In genomic region chr1:12106861-12107260, GRCh38 we compare ENCODE assay signal across 8 cellular contexts. TPM values are rescaled to one million over a fixed set of nuclear protein-coding genes. Genes with fewer than 3 reads are reported as not detected.
DNase-seq lines count a peak whose midpoint lies in the region; ATAC-seq, FAIRE-seq and TF ChIP-seq lines count a peak whose summit lies in the region.
"Not testable (repeated sequence)": the region's sequence is repeated elsewhere in the genome, so short reads cannot be mapped to it uniquely, and the experiment has no call there.
"Had no signal": no experiment of that assay in that cellular context is flagged by ENCODE, and none has a peak within 500 bp of the region (broad histone marks: within the 10 kb centered on the region; RNA-seq: fewer than 3 reads in every experiment).

No MANE protein-coding gene starts in this region.

- not testable (repeated sequence) for BruUV-seq in Caco-2 (replicated peaks; lab: Mats Ljungman, UMichigan); PC-3 (replicated peaks; lab: Mats Ljungman, UMichigan); HepG2 (replicated peaks; lab: Mats Ljungman, UMichigan)

- not testable (repeated sequence) for H3K9ac ChIP-seq in GM23248; PC-3 (ENCODE audit: low read length); HepG2 (ENCODE audit: insufficient read depth, low read depth, low read length)

- TF ChIP-seq POLR2A in HepG2 (IDR thresholded peaks at IDR 0.05; ENCODE audit: insufficient read depth in 1 of 2, low read depth in 2 of 2, low read length in 2 of 2) = not testable (repeated sequence)

- not testable (repeated sequence) for H3K4me2 ChIP-seq in GM23248 (ENCODE audit: unreplicated experiment); PC-3 (ENCODE audit: low read length); HepG2 (ENCODE audit: low read depth, low read length)

- not testable (repeated sequence) for DNase-seq in Caco-2; LNCaP clone FGC (ENCODE audit: low read depth); HepG2 (ENCODE audit: low spot score)
- DNase-seq in GM23248 (peak; percentile 14), PC-3 (peak; percentile 30), WTC11 (ENCODE audit: low spot score) (peak; percentile 65), endothelial cell (ENCODE audit: low spot score) (peak; percentile 54)

- not testable (repeated sequence) for FAIRE-seq in HepG2 (lab: Jason Lieb, UNC)

- H3F3A ChIP-seq in GM23248 (ENCODE audit: insufficient read depth); PC-3 (ENCODE audit: low read length, unreplicated experiment): not testable (repeated sequence)

- ATAC-seq in PC-3 = not testable (repeated sequence)
- ATAC-seq in WTC11 (peak; percentile 66), HepG2 (peak; percentile 79)

- H3K4me3 ChIP-seq in Caco-2 (ENCODE audit: low read depth, low read length); GM23248; LNCaP clone FGC (ENCODE audit: low read depth, low read length); PC-3 (ENCODE audit: low read length); HepG2 (replicated peaks in 1 of 3; ENCODE audit: insufficient read depth in 1 of 3, low read depth in 2 of 3, low read length in 3 of 3): not testable (repeated sequence)

- H3K36me3 Mint-ChIP-seq in Caco-2 (ENCODE audit: insufficient read depth, unreplicated experiment); endothelial cell (ENCODE audit: low read depth, unreplicated experiment): not testable (repeated sequence)
- H3K36me3 Mint-ChIP-seq in WTC11 = peaks cover 29% of the 10 kb centered on the region

- TF ChIP-seq EP300 in HepG2 (IDR thresholded peaks at IDR 0.05; ENCODE audit: low read depth in 2 of 2, low read length in 2 of 2); HepG2 (CRISPR knock-in tag; IDR thresholded peaks at IDR 0.05; ENCODE audit: borderline replicate concordance): not testable (repeated sequence)

- not testable (repeated sequence) for H3K9me3 Mint-ChIP-seq in Caco-2 (ENCODE audit: unreplicated experiment); WTC11; endothelial cell (ENCODE audit: unreplicated experiment)

- H3K36me3 ChIP-seq in Caco-2 (ENCODE audit: control insufficient read depth, insufficient read depth, low read length); GM23248 (ENCODE audit: low read depth); PC-3 (ENCODE audit: low read depth, low read length); HepG2 (replicated peaks in 1 of 2; ENCODE audit: control insufficient read depth in 1 of 2, insufficient read depth in 2 of 2, low read length in 2 of 2): not testable (repeated sequence)

- H3K9me2 ChIP-seq in GM23248 (ENCODE audit: insufficient read depth); PC-3 (replicated peaks; ENCODE audit: low read length): not testable (repeated sequence)

- CTCF ChIA-PET in Caco-2 (lab: Charles Lee); HepG2 (lab: Yijun Ruan, JAX; ENCODE audit: low intra/inter-chr PET ratio, low total read pairs): not testable (repeated sequence)
- CTCF ChIA-PET in PC-3 (lab: Charles Lee) (interaction anchor here (0.6 kb wide), 1 partner anchor 12 kb away, joined by 4 read pairs; no protein-coding TSS in a partner anchor), WTC11 (lab: Charles Lee) (interaction anchor here (0.7 to 2.5 kb wide), 12 partner anchors 11 to 552 kb away, joined by 3 to 10 read pairs (median 4); no protein-coding TSS in a partner anchor)

- not testable (repeated sequence) for H3K27ac Mint-ChIP-seq in Caco-2 (ENCODE audit: unreplicated experiment); WTC11; endothelial cell (ENCODE audit: unreplicated experiment)

- H3K4me1 ChIP-seq in Caco-2; GM23248 (ENCODE audit: insufficient read depth); PC-3 (ENCODE audit: insufficient read depth, low read length); HepG2 (ENCODE audit: insufficient read depth, low read length): not testable (repeated sequence)

- not testable (repeated sequence) for H3K79me2 ChIP-seq in GM23248 (ENCODE audit: insufficient read depth); PC-3 (ENCODE audit: low read length); HepG2 (ENCODE audit: insufficient read depth, low read length)

- not testable (repeated sequence) for H3K4me3 Mint-ChIP-seq in Caco-2 (ENCODE audit: unreplicated experiment); WTC11; endothelial cell (ENCODE audit: unreplicated experiment)

- TF ChIP-seq CTCF in Caco-2 (IDR thresholded peaks at IDR 0.05; ENCODE audit: insufficient read depth in 1 of 2, low read depth in 1 of 2, low read length in 1 of 2, severe bottlenecking in 1 of 2, unreplicated experiment in 1 of 2) = peak; percentile 20 to 51
- peak; percentile 9; the same call in 1 of the 2 replicates for TF ChIP-seq CTCF in LNCaP clone FGC (IDR thresholded peaks at IDR 0.05; ENCODE audit: control insufficient read depth, extremely low read depth, insufficient read depth)
- TF ChIP-seq CTCF in PC-3 (conservative IDR thresholded peaks at IDR 0.05; ENCODE audit: low read depth, low read length) = peak; percentile 61
- TF ChIP-seq CTCF in WTC11 (IDR thresholded peaks at IDR 0.05); endothelial cell (IDR thresholded peaks at IDR 0.05; ENCODE audit: unreplicated experiment): not testable (repeated sequence)
- peak; percentile 71 for TF ChIP-seq CTCF in HepG2 (CRISPR knock-in tag; IDR thresholded peaks at IDR 0.05)

- 0 out of 2 replicates have a peak, but pooled peaks have one; percentile 27 for TF ChIP-seq RAD21 in HepG2 (CRISPR knock-in tag; IDR thresholded peaks at IDR 0.05)

- not testable (repeated sequence) for H3K27me3 ChIP-seq in Caco-2 (replicated peaks; ENCODE audit: control insufficient read depth, insufficient read depth, low read length); GM23248 (replicated peaks; ENCODE audit: insufficient read depth); PC-3 (ENCODE audit: low read length)
- peaks cover 3 to 49% of the 10 kb centered on the region in 2 experiments; a peak in 4 of 5 replicates for H3K27me3 ChIP-seq in HepG2 (ENCODE audit: control insufficient read depth in 1 of 2, insufficient read depth in 2 of 2, low read length in 2 of 2)

- not testable (repeated sequence) for H4K20me1 ChIP-seq in GM23248 (ENCODE audit: insufficient read depth); PC-3 (ENCODE audit: low read length); HepG2 (ENCODE audit: insufficient read depth, low read length)

- H3K27ac ChIP-seq in GM23248; PC-3 (ENCODE audit: low read length); HepG2 (ENCODE audit: extremely low read length, insufficient read depth, low read length): not testable (repeated sequence)

- peaks cover 19% of the 10 kb centered on the region for H3K27me3 Mint-ChIP-seq in Caco-2 (ENCODE audit: insufficient read depth, unreplicated experiment)
- not testable (repeated sequence) for H3K27me3 Mint-ChIP-seq in WTC11 (ENCODE audit: low read depth); endothelial cell (ENCODE audit: unreplicated experiment)

- not testable (repeated sequence) for H3K9me3 ChIP-seq in Caco-2; GM23248 (ENCODE audit: low read depth); PC-3 (ENCODE audit: low read length); HepG2 (ENCODE audit: low read length)

- 54 to 58% methylated on average over 9 of the region's 9 CpGs for WGBS in GM23248 (ENCODE audit: low coverage in 1 of 2, low lambda C conversion rate in 2 of 2, missing lambda C conversion rate in 2 of 2), 2 experiments
- 44% methylated on average over 3 of the region's 9 CpGs for WGBS in HepG2 (ENCODE audit: low lambda C conversion rate)

- POLR2A ChIA-PET in Caco-2 (lab: Charles Lee); PC-3 (lab: Charles Lee; ENCODE audit: unreplicated experiment); WTC11 (lab: Charles Lee); HepG2 (lab: Yijun Ruan, JAX): not testable (repeated sequence)

- not testable (repeated sequence) for H3K4me1 Mint-ChIP-seq in Caco-2 (ENCODE audit: low read depth, unreplicated experiment); WTC11; endothelial cell (ENCODE audit: unreplicated experiment)

- H2AFZ ChIP-seq in GM23248; PC-3 (ENCODE audit: low read length); HepG2 (ENCODE audit: low read length): not testable (repeated sequence)

- intact Hi-C loops in Caco-2 (cut with micrococcal nuclease; ENCODE audit: unreplicated experiment); PC-3 (cut with micrococcal nuclease); HepG2 (cut with micrococcal nuclease; ENCODE audit: unreplicated experiment): not testable (repeated sequence)

- in situ Hi-C loops in GM23248 (cut with MboI) = not testable (repeated sequence)
- in situ Hi-C loops in HepG2 (cut with HindIII; ENCODE audit: extremely low pct_ligation_motif_present, low pct_unique_long_range_greater_than_20kb) = loop anchor here (25.0 kb wide), 1 partner anchor 555 kb away; no protein-coding TSS in a partner anchor

RNA-seq across cellular contexts. Expression of gene TNFRSF8, which starts 43.8 kb away (rescaled TPM):
- total RNA-seq in Caco-2 (2022) (not detected in 2 replicates), PC-3 (2014; rRNA removed) (0.12 TPM in 1 of 2 replicates, not detected in the other), WTC11 (2021) (20.5 to 21.3 TPM (median 20.8 TPM) in 3 replicates), endothelial cell (ENCODE audit: unreplicated experiment) (1.9 TPM), HepG2 (2016; rRNA removed; fragmentation: Illumina TruSeq; extraction: Trizol) (not detected in 2 replicates)
- total RNA-seq in GM23248 (2014; rRNA removed; shearing (Covaris generic)) = not detected in 2 replicates
- polyA plus RNA-seq in GM23248 (2016; fragmentation: Nextera tagmentation; extraction: Ambion mirVana) (0.14 and 0.23 TPM in 2 replicates), HepG2 (2011; rRNA removed) (not detected in 2 replicates)
- total RNA-seq in HepG2 (2016; cell fraction: cytosol; rRNA removed; fragmentation: Illumina TruSeq; extraction: Trizol; ENCODE audit: low read depth) = not detected in 2 replicates
- not detected in 2 replicates for total RNA-seq in HepG2 (2016; cell fraction: insoluble cytoplasmic fraction; rRNA removed; fragmentation: Illumina TruSeq; extraction: Trizol)
- total RNA-seq in HepG2 (2016; cell fraction: membrane; rRNA removed; fragmentation: Illumina TruSeq; extraction: Trizol) = not detected in 2 replicates
- not detected in 2 replicates for total RNA-seq in HepG2 (2016; cell fraction: nucleus; rRNA removed; fragmentation: Illumina TruSeq; extraction: Trizol)
- polyA plus RNA-seq in HepG2 (2011; cell fraction: cytosol; rRNA removed) = not detected in 2 replicates
- not detected in 2 replicates for polyA plus RNA-seq in HepG2 (2011; cell fraction: nucleus; rRNA removed)
- polyA plus RNA-seq in HepG2 (2012) = not detected in 2 replicates
- polyA plus RNA-seq in HepG2 (2016; cell fraction: cytosol; fragmentation: Illumina TruSeq; extraction: Trizol; ENCODE audit: low read depth) = not detected in 2 replicates
- not detected in 2 replicates for polyA plus RNA-seq in HepG2 (2016; cell fraction: insoluble cytoplasmic fraction; fragmentation: Illumina TruSeq; extraction: Trizol; ENCODE audit: low read depth)
- polyA plus RNA-seq in HepG2 (2016; cell fraction: membrane; fragmentation: Illumina TruSeq; extraction: Trizol; ENCODE audit: low read depth) = not detected in 2 replicates
- not detected in 2 replicates for polyA plus RNA-seq in HepG2 (2016; cell fraction: nucleus; fragmentation: Illumina TruSeq; extraction: Trizol; ENCODE audit: insufficient read depth, low read depth)
- polyA minus RNA-seq in HepG2 (2011; rRNA and poly(A)+ RNA removed; ENCODE audit: low replicate concordance) = 0.30 TPM in 1 of 2 replicates, not detected in the other
- polyA minus RNA-seq in HepG2 (2011; cell fraction: cytosol; rRNA and poly(A)+ RNA removed) = not detected in 2 replicates
- not detected in 2 replicates for polyA minus RNA-seq in HepG2 (2011; cell fraction: nucleus; rRNA and poly(A)+ RNA removed)
- total RNA-seq: lung microvascular endothelial cell had no signal

RNA-seq across cellular contexts. Expression of gene TNFRSF1B, which starts 59.9 kb away (rescaled TPM):
- total RNA-seq in Caco-2 (2022) (2.6 and 3.5 TPM in 2 replicates), PC-3 (2014; rRNA removed) (0.29 and 1.3 TPM in 2 replicates), WTC11 (2021) (1.6 to 2.7 TPM (median 2.1 TPM) in 3 replicates), endothelial cell (ENCODE audit: unreplicated experiment) (142 TPM), HepG2 (2016; rRNA removed; fragmentation: Illumina TruSeq; extraction: Trizol) (0.04 TPM in 1 of 2 replicates, not detected in the other)
- total RNA-seq in GM23248 (2014; rRNA removed; shearing (Covaris generic)) = 0.25 and 2.9 TPM in 2 replicates
- polyA plus RNA-seq in GM23248 (2016; fragmentation: Nextera tagmentation; extraction: Ambion mirVana) (1.1 and 1.3 TPM in 2 replicates), HepG2 (2011; rRNA removed) (0.11 and 0.29 TPM in 2 replicates)
- total RNA-seq in HepG2 (2016; cell fraction: cytosol; rRNA removed; fragmentation: Illumina TruSeq; extraction: Trizol; ENCODE audit: low read depth) = not detected in 2 replicates
- total RNA-seq in HepG2 (2016; cell fraction: insoluble cytoplasmic fraction; rRNA removed; fragmentation: Illumina TruSeq; extraction: Trizol) = not detected in 2 replicates
- total RNA-seq in HepG2 (2016; cell fraction: membrane; rRNA removed; fragmentation: Illumina TruSeq; extraction: Trizol) = not detected in 2 replicates
- total RNA-seq in HepG2 (2016; cell fraction: nucleus; rRNA removed; fragmentation: Illumina TruSeq; extraction: Trizol) = not detected in 2 replicates
- polyA plus RNA-seq in HepG2 (2011; cell fraction: cytosol; rRNA removed) = 0.05 and 0.07 TPM in 2 replicates
- polyA plus RNA-seq in HepG2 (2011; cell fraction: nucleus; rRNA removed) = 0.05 TPM in 2 replicates
- polyA plus RNA-seq in HepG2 (2012) = not detected in 2 replicates
- polyA plus RNA-seq in HepG2 (2016; cell fraction: cytosol; fragmentation: Illumina TruSeq; extraction: Trizol; ENCODE audit: low read depth) = not detected in 2 replicates
- not detected in 2 replicates for polyA plus RNA-seq in HepG2 (2016; cell fraction: insoluble cytoplasmic fraction; fragmentation: Illumina TruSeq; extraction: Trizol; ENCODE audit: low read depth)
- not detected in 2 replicates for polyA plus RNA-seq in HepG2 (2016; cell fraction: membrane; fragmentation: Illumina TruSeq; extraction: Trizol; ENCODE audit: low read depth)
- not detected in 2 replicates for polyA plus RNA-seq in HepG2 (2016; cell fraction: nucleus; fragmentation: Illumina TruSeq; extraction: Trizol; ENCODE audit: insufficient read depth, low read depth)
- polyA minus RNA-seq in HepG2 (2011; rRNA and poly(A)+ RNA removed; ENCODE audit: low replicate concordance) = 0.14 and 1.1 TPM in 2 replicates
- polyA minus RNA-seq in HepG2 (2011; cell fraction: cytosol; rRNA and poly(A)+ RNA removed) = not detected in 2 replicates
- 0.90 TPM in 1 of 2 replicates, not detected in the other for polyA minus RNA-seq in HepG2 (2011; cell fraction: nucleus; rRNA and poly(A)+ RNA removed)

Comparison
In these comparisons a context has a peak if more than half of its experiments do, and no peak if none do; other contexts are left out.
1. RNA of gene TNFRSF1B, which starts 59.9 kb away (total RNA-seq): 142 TPM in endothelial cell (single experiment); 2.6 to 3.5 TPM in Caco-2, 0.25 to 2.9 TPM in GM23248, 1.6 to 2.7 TPM in WTC11, 0.29 to 1.3 TPM in PC-3 and 0.04 TPM in HepG2; every median in the first group is over 10 times any median in the second.